Comparison of ENCODE assay signal across 27 cellular contexts in the genomic region with DNA sequence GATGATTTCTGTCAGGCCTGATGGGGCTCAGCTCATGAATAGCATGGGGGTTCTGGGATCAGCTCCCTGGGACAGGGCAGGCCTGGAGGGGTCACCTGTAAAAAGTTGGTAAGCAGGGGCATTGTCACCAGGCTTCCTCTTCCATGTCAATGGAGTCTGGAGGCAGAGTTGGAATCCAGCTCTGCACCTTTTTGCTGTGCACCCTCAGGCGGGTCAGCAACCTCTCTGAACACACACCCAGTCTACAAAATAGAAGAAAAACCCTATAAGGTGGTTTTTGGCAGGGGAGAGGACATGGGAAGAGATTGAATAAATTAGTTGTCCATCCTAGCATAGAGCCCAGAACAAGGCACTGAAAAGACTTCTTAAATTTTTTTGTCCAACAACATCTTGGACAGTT.
"Had no signal": no experiment of that assay in that cellular context is flagged by ENCODE, and none has a peak within 500 bp of the region (broad histone marks: within the 10 kb centered on the region; RNA-seq: fewer than 3 reads in every experiment).

No MANE protein-coding gene starts in this region.

- H3K27ac Mint-ChIP-seq: activated CD4-positive, alpha-beta T cell treated with anti-CD3 and anti-CD28 coated beads, Interleukin-2, amount 10 ng/mL, durations not matched to agents 7 days and 5 days; activated CD8-positive, alpha-beta T cell treated with anti-CD3 and anti-CD28 coated beads for 36 hours; activated naive CD8-positive, alpha-beta T cell; activated T-helper 17 cell treated with anti-CD3 and anti-CD28 coated beads, Interleukin-2, amount 50 U/mL, for 72 hours; effector memory CD8-positive, alpha-beta T cell had no signal

- H3K4me1 Mint-ChIP-seq: activated CD4-positive, alpha-beta T cell treated with anti-CD3 and anti-CD28 coated beads, Interleukin-2, amount 10 ng/mL, durations not matched to agents 7 days and 5 days; activated T-helper 17 cell treated with anti-CD3 and anti-CD28 coated beads, Interleukin-2, amount 50 U/mL, for 72 hours; central memory CD8-positive, alpha-beta T cell had no signal

- H3K4me3 ChIP-seq: esophagus squamous epithelium, gastroesophageal sphincter had no signal

- H3K9me3 ChIP-seq: esophagus squamous epithelium, gastroesophageal sphincter had no signal

- H3K36me3 ChIP-seq: gastroesophageal sphincter had no signal

- ATAC-seq: activated CD8-positive, alpha-beta T cell treated with anti-CD3 and anti-CD28 coated beads for 36 hours; activated T-cell treated with anti-CD3 and anti-CD28 coated beads, Interleukin-2, amount 50 U/mL, for 4 hours; activated T-helper 17 cell treated with anti-CD3 and anti-CD28 coated beads, Interleukin-2, amount 50 U/mL, for 72 hours; effector memory CD8-positive, alpha-beta T cell; gastroesophageal sphincter had no signal

- H3K4me3 Mint-ChIP-seq: activated CD4-positive, alpha-beta T cell treated with anti-CD3 and anti-CD28 coated beads, Interleukin-2, amount 10 ng/mL, durations not matched to agents 7 days and 5 days; activated CD8-positive, alpha-beta T cell treated with anti-CD3 and anti-CD28 coated beads for 36 hours; activated naive CD8-positive, alpha-beta T cell; activated T-cell treated with anti-CD3 and anti-CD28 coated beads, Interleukin-2, amount 50 U/mL, for 4 hours; activated T-helper 17 cell treated with anti-CD3 and anti-CD28 coated beads, Interleukin-2, amount 50 U/mL, for 72 hours; central memory CD8-positive, alpha-beta T cell; effector memory CD8-positive, alpha-beta T cell had no signal

- H3K9me3 Mint-ChIP-seq: activated CD4-positive, alpha-beta T cell treated with anti-CD3 and anti-CD28 coated beads, Interleukin-2, amount 10 ng/mL, durations not matched to agents 7 days and 5 days; activated CD8-positive, alpha-beta T cell treated with anti-CD3 and anti-CD28 coated beads for 36 hours; activated T-cell treated with anti-CD3 and anti-CD28 coated beads, Interleukin-2, amount 50 U/mL, for 4 hours; activated T-helper 17 cell treated with anti-CD3 and anti-CD28 coated beads, Interleukin-2, amount 50 U/mL, for 72 hours; central memory CD8-positive, alpha-beta T cell; effector memory CD8-positive, alpha-beta T cell had no signal

- DNase-seq: activated CD4-positive, alpha-beta T cell treated with anti-CD3 and anti-CD28 coated beads for 4 hours; activated CD4-positive, alpha-beta T cell treated with anti-CD3 and anti-CD28 coated beads, Interleukin-2, amount 10 ng/mL, durations not matched to agents 7 days and 5 days; activated CD4-positive, alpha-beta T cell treated with anti-CD3 and anti-CD28 coated beads, Interleukin-2, amount 50 U/mL, for 4 hours; activated CD4-positive, CD25-positive, alpha-beta regulatory T cell; activated CD4-positive, CD25-positive, alpha-beta regulatory T cell treated with anti-CD3 and anti-CD28 coated beads, Interleukin-2, amount 50 U/mL, for 72 hours; activated CD8-positive, alpha-beta memory T cell treated with anti-CD3 and anti-CD28 coated beads for 24 hours; activated CD8-positive, alpha-beta T cell treated with anti-CD3 and anti-CD28 coated beads for 36 hours; activated effector memory CD4-positive, alpha-beta T cell treated with Interleukin-2 at 50 U/mL for 16 hours; activated gamma-delta T cell treated with Interleukin-2 at 50 U/mL for 16 hours; activated naive CD4-positive, alpha-beta T cell treated with anti-CD3 and anti-CD28 coated beads, Interleukin-2, amount 50 U/mL, for 16 hours; activated naive CD4-positive, alpha-beta T cell treated with Interleukin-2 at 50 U/mL for 16 hours; activated T-cell treated with anti-CD3 and anti-CD28 coated beads, Interleukin-2, amount 50 U/mL, for 4 hours; amniotic stem cell; anterior cingulate cortex; brain microvascular endothelial cell; cortex of kidney; dermis blood vessel endothelial cell; effector CD4-positive, alpha-beta T cell; effector memory CD8-positive, alpha-beta T cell; esophagus squamous epithelium; foreskin melanocyte; T-helper 2 cell had no signal

- H3K27ac ChIP-seq: brain microvascular endothelial cell, epithelial cell of prostate, gastroesophageal sphincter had no signal

- H3K36me3 Mint-ChIP-seq: activated naive CD8-positive, alpha-beta T cell had no signal

- H3K27me3 ChIP-seq: brain microvascular endothelial cell, esophagus squamous epithelium, gastroesophageal sphincter had no signal
